ENCODE assay signal across 1 cellular context in the genomic region with DNA sequence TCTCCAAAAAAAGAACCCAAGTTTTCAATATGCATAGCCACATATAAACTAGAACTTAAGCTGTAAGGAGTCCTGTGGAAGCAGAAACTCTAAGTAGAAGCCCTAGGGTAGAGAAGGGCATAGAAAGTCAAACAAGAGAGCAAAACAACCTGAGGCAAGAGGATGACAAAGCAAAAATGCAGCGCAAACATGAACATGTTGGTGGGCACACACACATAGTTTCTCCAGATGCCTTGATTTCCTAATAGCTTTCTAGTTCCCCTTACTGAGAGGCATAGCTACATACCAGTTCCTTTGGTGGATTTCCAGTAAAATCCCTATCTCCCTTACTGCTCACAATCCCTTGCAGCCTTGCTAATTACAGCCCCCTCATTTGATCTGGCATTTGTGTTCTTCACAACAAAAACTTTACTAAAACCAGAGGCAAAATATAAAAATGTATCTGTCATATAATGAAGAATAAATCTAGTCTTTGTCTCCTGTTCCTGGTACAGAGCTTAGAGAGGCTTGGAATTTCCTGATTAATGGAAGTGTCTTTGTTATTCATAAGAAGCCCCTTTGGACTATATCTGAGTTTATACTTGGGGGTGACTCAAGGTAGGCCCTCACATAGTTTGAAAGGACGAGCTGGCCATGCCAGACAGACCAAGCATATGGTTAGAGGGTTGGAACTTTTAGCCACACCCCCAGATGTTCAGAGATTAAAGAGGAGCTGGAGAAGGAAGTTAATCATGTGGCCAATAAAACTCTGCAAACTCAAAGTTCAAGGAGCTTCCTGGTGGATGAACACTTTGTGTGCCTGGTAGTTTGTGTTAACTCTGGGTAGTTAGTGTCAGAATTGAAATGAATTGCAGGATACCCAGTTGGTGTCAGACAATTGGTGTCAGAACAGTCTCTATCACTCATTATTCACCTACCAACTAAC.
TF ChIP-seq lines count a peak whose summit lies in the region.

No MANE protein-coding gene starts in this region.

TF ChIP-seq in HepG2, 621 proteins besides CTCF, POLR2A, EP300 and RAD21 (continued from another document):
- peak; percentile 28; the same call in 1 of the 2 replicates for TF ChIP-seq ARID5B (CRISPR knock-in tag; IDR thresholded peaks at IDR 0.05)
- TF ChIP-seq SOX6 (IDR thresholded peaks at IDR 0.05) = no peak
- TF ChIP-seq SOX6 (CRISPR knock-in tag; IDR thresholded peaks at IDR 0.05) = peak; percentile 17; the same call in 1 of the 2 replicates
- TF ChIP-seq ZMYM4 (CRISPR knock-in tag; IDR thresholded peaks at IDR 0.05) = peak; percentile 24; the same call in 1 of the 2 replicates
- TF ChIP-seq TIGD3 (CRISPR knock-in tag; IDR thresholded peaks at IDR 0.05; ENCODE audit: borderline replicate concordance) = no peak
- no peak for TF ChIP-seq DNMT1 (CRISPR knock-in tag; IDR thresholded peaks at IDR 0.05)
- no peak for TF ChIP-seq ZFP36 (IDR thresholded peaks at IDR 0.05; ENCODE audit: borderline replicate concordance, low read depth, low read length, partially characterized antibody)
- no peak for TF ChIP-seq SMAD9 (CRISPR knock-in tag; IDR thresholded peaks at IDR 0.05)
- TF ChIP-seq FOXA3 (CRISPR knock-in tag; IDR thresholded peaks at IDR 0.05) = peak; percentile 31; the same call in 1 of the 2 replicates
- no peak for TF ChIP-seq NFYB (CRISPR knock-in tag; IDR thresholded peaks at IDR 0.05)
- TF ChIP-seq NFE2 (CRISPR knock-in tag; IDR thresholded peaks at IDR 0.05) = peak; percentile 73; the same call in 1 of the 2 replicates
- no peak for TF ChIP-seq ZNF598 (CRISPR knock-in tag; IDR thresholded peaks at IDR 0.05; ENCODE audit: borderline replicate concordance)
- no peak for TF ChIP-seq NR3C1 (CRISPR knock-in tag; IDR thresholded peaks at IDR 0.05)
- no peak for TF ChIP-seq TARDBP (CRISPR knock-in tag; IDR thresholded peaks at IDR 0.05)
- TF ChIP-seq ARNT (IDR thresholded peaks at IDR 0.05) = no peak
- no peak for TF ChIP-seq ZNF775 (CRISPR knock-in tag; IDR thresholded peaks at IDR 0.05; ENCODE audit: borderline replicate concordance)
- no peak for TF ChIP-seq NFE2L1 (CRISPR knock-in tag; IDR thresholded peaks at IDR 0.05; ENCODE audit: borderline replicate concordance)
- TF ChIP-seq NFATC3 (CRISPR knock-in tag; IDR thresholded peaks at IDR 0.05) = no peak
- TF ChIP-seq, protein P1, sequence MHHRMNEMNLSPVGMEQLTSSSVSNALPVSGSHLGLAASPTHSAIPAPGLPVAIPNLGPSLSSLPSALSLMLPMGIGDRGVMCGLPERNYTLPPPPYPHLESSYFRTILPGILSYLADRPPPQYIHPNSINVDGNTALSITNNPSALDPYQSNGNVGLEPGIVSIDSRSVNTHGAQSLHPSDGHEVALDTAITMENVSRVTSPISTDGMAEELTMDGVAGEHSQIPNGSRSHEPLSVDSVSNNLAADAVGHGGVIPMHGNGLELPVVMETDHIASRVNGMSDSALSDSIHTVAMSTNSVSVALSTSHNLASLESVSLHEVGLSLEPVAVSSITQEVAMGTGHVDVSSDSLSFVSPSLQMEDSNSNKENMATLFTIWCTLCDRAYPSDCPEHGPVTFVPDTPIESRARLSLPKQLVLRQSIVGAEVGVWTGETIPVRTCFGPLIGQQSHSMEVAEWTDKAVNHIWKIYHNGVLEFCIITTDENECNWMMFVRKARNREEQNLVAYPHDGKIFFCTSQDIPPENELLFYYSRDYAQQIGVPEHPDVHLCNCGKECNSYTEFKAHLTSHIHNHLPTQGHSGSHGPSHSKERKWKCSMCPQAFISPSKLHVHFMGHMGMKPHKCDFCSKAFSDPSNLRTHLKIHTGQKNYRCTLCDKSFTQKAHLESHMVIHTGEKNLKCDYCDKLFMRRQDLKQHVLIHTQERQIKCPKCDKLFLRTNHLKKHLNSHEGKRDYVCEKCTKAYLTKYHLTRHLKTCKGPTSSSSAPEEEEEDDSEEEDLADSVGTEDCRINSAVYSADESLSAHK (CRISPR knock-in tag; IDR thresholded peaks at IDR 0.05; ENCODE audit: borderline replicate concordance) = no peak
- TF ChIP-seq GATAD2A (CRISPR knock-in tag; IDR thresholded peaks at IDR 0.05) = peak; percentile 67
- 0 out of 2 replicates have a peak, but pooled peaks have one; percentile 21 for TF ChIP-seq BCL6 (CRISPR knock-in tag; IDR thresholded peaks at IDR 0.05)
- TF ChIP-seq MAFF (IDR thresholded peaks at IDR 0.05; ENCODE audit: low read depth, low read length) = 0 out of 2 replicates have a peak, but pooled peaks have one; percentile 30
- TF ChIP-seq TEAD3 (CRISPR knock-in tag; optimal IDR thresholded peaks at IDR 0.05; ENCODE audit: borderline replicate concordance) = no peak
- TF ChIP-seq STAG1 (CRISPR knock-in tag; IDR thresholded peaks at IDR 0.05) = no peak
- TF ChIP-seq BORCS8-MEF2B (CRISPR knock-in tag; IDR thresholded peaks at IDR 0.05) = no peak
- TF ChIP-seq NFE2L2 (IDR thresholded peaks at IDR 0.05; ENCODE audit: low read length) = peak; percentile 92
- peak; percentile 50; the same call in 1 of the 2 replicates for TF ChIP-seq MED1 (CRISPR knock-in tag; IDR thresholded peaks at IDR 0.05)
- no peak for TF ChIP-seq SMYD3 (CRISPR knock-in tag; IDR thresholded peaks at IDR 0.05)
- TF ChIP-seq MAFK (conservative IDR thresholded peaks at IDR 0.05 in 1 of 2, IDR thresholded peaks at IDR 0.05 in 1 of 2; ENCODE audit: low read length in 2 of 2) = peak; percentile 16 to 60; a peak in 3 of 4 replicates
